Comparison of ENCODE assay signal across 8 cellular contexts in the genomic region with DNA sequence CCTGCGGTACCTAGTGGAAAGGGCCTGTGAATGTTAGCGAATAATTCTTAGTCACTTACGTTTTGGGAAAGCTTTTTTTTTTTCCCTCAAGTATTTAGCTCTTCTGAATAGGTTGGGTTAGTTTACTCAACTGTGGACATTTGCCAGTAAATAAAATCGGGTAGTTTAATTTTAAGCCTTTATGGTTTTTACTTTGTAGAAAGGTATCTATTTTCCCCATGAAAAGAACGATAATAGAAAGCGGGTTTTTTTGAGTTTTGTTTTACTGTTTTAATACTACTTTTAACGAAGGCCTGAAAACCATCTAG. TPM values are rescaled to one million over a fixed set of nuclear protein-coding genes. Genes with fewer than 3 reads are reported as not detected.
DNase-seq lines count a peak whose midpoint lies in the region; TF ChIP-seq lines count a peak whose summit lies in the region.

No MANE protein-coding gene starts in this region.

- peaks cover 64% of the 10 kb centered on the region for H3K4me1 ChIP-seq in CD8-positive, alpha-beta memory T cell (ENCODE audit: insufficient read depth, low read length)
- peaks cover 0 to 3% of the 10 kb centered on the region in 2 donors for H3K4me1 ChIP-seq in esophagus (ENCODE audit: control insufficient read depth in 2 of 2, insufficient read depth in 2 of 2, low read length in 1 of 2)
- peaks cover 25% of the 10 kb centered on the region for H3K4me1 ChIP-seq in parathyroid adenoma

- peak overlapping the region; percentile 61 for H3K4me3 ChIP-seq in CD8-positive, alpha-beta memory T cell (ENCODE audit: low read length)
- H3K4me3 ChIP-seq in esophagus (ENCODE audit: low read depth in 1 of 2, low read length in 2 of 2) (peak overlapping the region; percentile 50 to 84), parathyroid adenoma (ENCODE audit: low read depth, low read length) (peak overlapping the region; percentile 76)

- H3K27me3 Mint-ChIP-seq in CD8-positive, alpha-beta memory T cell: peaks cover 0 to 1% of the 10 kb centered on the region in 2 donors

- peak overlapping the region; percentile 77 for H2AFZ ChIP-seq in parathyroid adenoma

- peak overlapping the region; percentile 92 to 100 (median 96) for H3K27ac Mint-ChIP-seq in CD8-positive, alpha-beta memory T cell

- peak overlapping the region; percentile 88 to 100 (median 92) for H3K4me3 Mint-ChIP-seq in CD8-positive, alpha-beta memory T cell

- CTCF ChIA-PET in CD8-positive, alpha-beta memory T cell (lab: Charles Lee): interaction anchor here (0.9 to 4.6 kb wide), 14 partner anchors 13 to 171 kb away, joined by 3 to 39 read pairs (median 6); no protein-coding TSS in a partner anchor
- CTCF ChIA-PET in RWPE1 (lab: Yijun Ruan, JAX): interaction anchor here (0.6 to 1.3 kb wide), 5 partner anchors 42 to 449 kb away, joined by 3 to 6 read pairs (median 4); no protein-coding TSS in a partner anchor

- peak overlapping the region; percentile 62 for H3K27ac ChIP-seq in CD8-positive, alpha-beta memory T cell (ENCODE audit: low read depth, low read length)
- H3K27ac ChIP-seq in RWPE1: peak overlapping the region; percentile 99
- H3K27ac ChIP-seq in esophagus (ENCODE audit: low read depth in 2 of 2, low read length in 1 of 2): peak overlapping the region; percentile 94 to 96
- H3K27ac ChIP-seq in parathyroid adenoma: peak overlapping the region; percentile 89

- DNase-seq in CD8-positive, alpha-beta memory T cell: no peak
- DNase-seq in RWPE1 (ENCODE audit: low spot score) (no peak), OCI-M1 (lab: John Stamatoyannopoulos, UW) (no peak), G401 (ENCODE audit: low spot score) (no peak), T1000 (lab: John Stamatoyannopoulos, UW) (no peak)
- no peak for DNase-seq in stimulated activated CD4-positive, alpha-beta T cell treated with anti-CD3 and anti-CD28 coated beads, Interleukin-4, amount 100 ng/mL, for 1 hour

- peaks cover 65% of the 10 kb centered on the region for H3K79me2 ChIP-seq in parathyroid adenoma

- H3K4me1 Mint-ChIP-seq in CD8-positive, alpha-beta memory T cell: peaks cover 52 to 70% (median 69%) of the 10 kb centered on the region in 3 donors

- H3K36me3 ChIP-seq in CD8-positive, alpha-beta memory T cell (ENCODE audit: insufficient read depth, low read length): no peaks in the 10 kb centered on the region
- H3K36me3 ChIP-seq in esophagus (ENCODE audit: control insufficient read depth in 2 of 2, insufficient read depth in 2 of 2, low read length in 1 of 2) (no peaks in the 10 kb centered on the region), parathyroid adenoma (ENCODE audit: control insufficient read depth, insufficient read depth, low read length) (no peaks in the 10 kb centered on the region)

- H3K9ac ChIP-seq in parathyroid adenoma: peak overlapping the region; percentile 1

- H3K4me2 ChIP-seq in parathyroid adenoma (ENCODE audit: low read length): peak overlapping the region; percentile 91

- H3K9me3 ChIP-seq in CD8-positive, alpha-beta memory T cell (ENCODE audit: low read length): no peaks in the 10 kb centered on the region
- H3K9me3 ChIP-seq in esophagus (ENCODE audit: control insufficient read depth in 2 of 2, insufficient read depth in 1 of 2, low read depth in 1 of 2, low read length in 1 of 2): no peaks in the 10 kb centered on the region
- no peaks in the 10 kb centered on the region for H3K9me3 ChIP-seq in parathyroid adenoma (ENCODE audit: control insufficient read depth, low read length)

- in situ Hi-C loops in G401 (cut with HindIII; ENCODE audit: low sequenced_read_pairs): no loop called here

- H3K27me3 ChIP-seq in CD8-positive, alpha-beta memory T cell (ENCODE audit: insufficient read depth, low read length, poor library complexity, severe bottlenecking): no peaks in the 10 kb centered on the region
- H3K27me3 ChIP-seq in esophagus (ENCODE audit: control insufficient read depth in 1 of 2, insufficient read depth in 2 of 2, low read length in 2 of 2) (no peaks in the 10 kb centered on the region), parathyroid adenoma (ENCODE audit: control insufficient read depth, insufficient read depth, low read length) (no peaks in the 10 kb centered on the region)

- 2 to 3% methylated on average over 7 of the region's 7 CpGs for WGBS in esophagus, 2 donors

- POLR2A ChIA-PET in CD8-positive, alpha-beta memory T cell (lab: Charles Lee): interaction anchor here (0.6 to 1.9 kb wide), 6 partner anchors 16 to 176 kb away, joined by 3 to 7 read pairs (median 4); a partner anchor contains a TSS
- POLR2A ChIA-PET in RWPE1 (lab: Yijun Ruan, JAX; ENCODE audit: low non-redundant PET): interaction anchor here (0.7 kb wide), 1 partner anchor 36 kb away, joined by 5 read pairs; no protein-coding TSS in a partner anchor

- H3K9me3 Mint-ChIP-seq in CD8-positive, alpha-beta memory T cell: no peaks in the 10 kb centered on the region

- TF ChIP-seq CTCF in RWPE1 (conservative IDR thresholded peaks at IDR 0.05; ENCODE audit: low read depth): no peak
- no peak for TF ChIP-seq CTCF in parathyroid adenoma (IDR thresholded peaks at IDR 0.05)

- H3K36me3 Mint-ChIP-seq in CD8-positive, alpha-beta memory T cell: peaks cover 0 to 33% (median 2%) of the 10 kb centered on the region in 3 donors

RNA-seq across cellular contexts. Expression of a gene that starts 1.7 kb away (rescaled TPM):
- 100 to 1,000 TPM; 109 to 116 TPM for total RNA-seq in CD8-positive, alpha-beta memory T cell
- 24.2 TPM for polyA plus RNA-seq in CD8-positive, alpha-beta memory T cell
- polyA plus RNA-seq in esophagus: 10 to 100 TPM; 24.7 to 36.9 TPM
- 60.4 and 70.4 TPM in 2 replicates for total RNA-seq in G401 (2014; rRNA removed; shearing (Covaris generic))
